Comparison of ENCODE assay signal across 9 cellular contexts in genomic region chr4:38706301-38706700, GRCh38.
"Had no signal": no experiment of that assay in that cellular context is flagged by ENCODE, and none has a peak within 500 bp of the region (broad histone marks: within the 10 kb centered on the region; RNA-seq: fewer than 3 reads in every experiment).

No MANE protein-coding gene starts in this region.

- H3K9me3 ChIP-seq: HAP-1 had no signal

- H3K27ac ChIP-seq: GM23248 had no signal

- H3K4me2 ChIP-seq: GM23338 had no signal

- H3K9ac ChIP-seq: GM23248 had no signal

- DNase-seq: GM23248, GOT3, H7, H9, HCEC 1CT, HFFc6 had no signal

- H3K27ac Mint-ChIP-seq: GM23338, H9, HFFc6 had no signal

- H3K36me3 ChIP-seq: HAP-1 had no signal

- H2AFZ ChIP-seq: GM23248, GM23338 had no signal

- H3K4me3 ChIP-seq: GM23248, GM23338, HAP-1 had no signal

- ATAC-seq: GM23338, HCT116 had no signal

- H3K9me3 Mint-ChIP-seq: GM23338, H9, HFFc6 had no signal

- H3K4me3 Mint-ChIP-seq: GM23338, H9, HFFc6 had no signal
